ENCODE assay signal across 21 cellular contexts in the genomic region with DNA sequence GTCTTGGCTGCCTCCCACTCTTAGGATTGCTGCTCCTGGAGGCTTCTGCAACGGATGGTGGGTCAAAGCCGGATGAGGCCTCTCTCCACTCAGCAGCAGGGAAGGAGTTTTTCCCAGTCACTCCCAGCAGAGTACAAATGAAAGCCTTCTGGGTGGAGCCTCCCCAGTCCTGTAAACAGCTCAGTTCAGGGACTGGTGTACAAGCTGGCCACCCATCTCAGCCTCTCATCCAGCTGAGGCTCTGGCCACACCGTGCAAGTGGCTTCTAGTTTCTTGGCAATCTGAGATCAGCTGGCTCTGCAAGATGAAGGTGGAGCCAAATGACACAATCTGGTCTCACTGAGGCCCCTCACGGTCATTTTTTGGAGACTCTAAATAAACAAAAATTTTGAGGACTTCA. TPM values are rescaled to one million over a fixed set of nuclear protein-coding genes. Genes with fewer than 3 reads are reported as not detected.
DNase-seq lines count a peak whose midpoint lies in the region; ATAC-seq and TF ChIP-seq lines count a peak whose summit lies in the region.
"Had no signal": no experiment of that assay in that cellular context is flagged by ENCODE, and none has a peak within 500 bp of the region (broad histone marks: within the 10 kb centered on the region; RNA-seq: fewer than 3 reads in every experiment).

No MANE protein-coding gene starts in this region.

- no peak overlapping the region for H3K4me3 Mint-ChIP-seq in activated T-helper 17 cell treated with anti-CD3 and anti-CD28 coated beads, Interleukin-2, amount 50 U/mL, for 72 hours
- no peak overlapping the region for H3K4me3 Mint-ChIP-seq in HFFc6
- H3K4me3 Mint-ChIP-seq: activated naive CD4-positive, alpha-beta T cell treated with anti-CD3 and anti-CD28 coated beads for 36 hours; CD4-positive, alpha-beta T cell; memory B cell; nephron progenitor cell had no signal

- TF ChIP-seq EP300 in suprapubic skin (IDR thresholded peaks at IDR 0.05): no peak

- H3K36me3 ChIP-seq in MG63 (peaks cover 55% of the 10 kb centered on the region), heart left ventricle (peaks cover 0 to 95% (median 90%) of the 10 kb centered on the region in 9 donors), suprapubic skin (peaks cover 89% of the 10 kb centered on the region)

- TF ChIP-seq POLR2A in heart left ventricle (IDR thresholded peaks at IDR 0.05): no peak
- no peak for TF ChIP-seq POLR2A in suprapubic skin (IDR thresholded peaks at IDR 0.05)

- DNase-seq in MG63 (peak; percentile 39), heart left ventricle (peak in 4 of 5 donors; percentile 39 to 81 (median 55)), mucosa of gallbladder (ENCODE audit: low spot score) (peak; percentile 54), suprapubic skin (ENCODE audit: low spot score in 2 of 2) (peak; percentile 82 to 88), GDM1 (lab: John Stamatoyannopoulos, UW) (no peak), KG1 (lab: John Stamatoyannopoulos, UW) (no peak), HFFc6 (no peak)
- DNase-seq: activated naive CD4-positive, alpha-beta T cell treated with anti-CD3 and anti-CD28 coated beads for 36 hours; brain microvascular endothelial cell; CD4-positive, alpha-beta T cell; dermis blood vessel endothelial cell; DMS79 treated with DMSO at 0.1 percent for 48 hours; NCI-H187 treated with DMSO at 0.1 percent for 48 hours; NCI-H510A; nephron progenitor cell; retina; stimulated activated CD4-positive, alpha-beta T cell treated with anti-CD3 and anti-CD28 coated beads, Interleukin-2, amount 100 ng/mL, for 24 hours; T-helper 9 cell had no signal

- peaks cover 97% of the 10 kb centered on the region for H3K36me3 Mint-ChIP-seq in activated T-helper 17 cell treated with anti-CD3 and anti-CD28 coated beads, Interleukin-2, amount 50 U/mL, for 72 hours (ENCODE audit: low read depth)
- H3K36me3 Mint-ChIP-seq in HFFc6 (ENCODE audit: low read depth): peaks cover 45% of the 10 kb centered on the region

- H3K9me3 ChIP-seq in MG63 (no peaks in the 10 kb centered on the region), heart left ventricle (no peaks in the 10 kb centered on the region), suprapubic skin (no peaks in the 10 kb centered on the region)

- H3K4me1 Mint-ChIP-seq in activated T-helper 17 cell treated with anti-CD3 and anti-CD28 coated beads, Interleukin-2, amount 50 U/mL, for 72 hours: peaks cover 3% of the 10 kb centered on the region
- peaks cover 9% of the 10 kb centered on the region for H3K4me1 Mint-ChIP-seq in HFFc6 (ENCODE audit: low read depth)
- H3K4me1 Mint-ChIP-seq: memory B cell had no signal

- H3K27me3 ChIP-seq in MG63 (no peaks in the 10 kb centered on the region), heart left ventricle (no peaks in the 10 kb centered on the region), suprapubic skin (no peaks in the 10 kb centered on the region)
- H3K27me3 ChIP-seq: brain microvascular endothelial cell had no signal

- H3K27me3 Mint-ChIP-seq in activated T-helper 17 cell treated with anti-CD3 and anti-CD28 coated beads, Interleukin-2, amount 50 U/mL, for 72 hours: no peaks in the 10 kb centered on the region
- H3K27me3 Mint-ChIP-seq in HFFc6 (ENCODE audit: insufficient read depth): peaks cover 4% of the 10 kb centered on the region
- H3K27me3 Mint-ChIP-seq: CD4-positive, alpha-beta T cell; memory B cell had no signal

- H3K27ac ChIP-seq in heart left ventricle (peak overlapping the region in 11 of 12 donors; percentile 18 to 72 (median 50)), suprapubic skin (peak overlapping the region; percentile 49)
- H3K27ac ChIP-seq: brain microvascular endothelial cell had no signal

- H3K4me1 ChIP-seq in heart left ventricle: peaks cover 0 to 57% (median 36%) of the 10 kb centered on the region in 12 donors
- H3K4me1 ChIP-seq in suprapubic skin: peaks cover 23% of the 10 kb centered on the region

- WGBS in heart left ventricle, 4 donors: 47 to 60% (median 53%) methylated on average over 4 of the region's 4 CpGs
- 61% methylated on average over 4 of the region's 4 CpGs for WGBS in suprapubic skin

- TF ChIP-seq CTCF in heart left ventricle (IDR thresholded peaks at IDR 0.05) (no peak), suprapubic skin (IDR thresholded peaks at IDR 0.05) (no peak), HFFc6 (IDR thresholded peaks at IDR 0.05) (no peak)

- peak; percentile 51 to 85 (median 65) for ATAC-seq in heart left ventricle
- ATAC-seq in activated T-helper 17 cell treated with anti-CD3 and anti-CD28 coated beads, Interleukin-2, amount 50 U/mL, for 72 hours (replicated peaks): no peak
- ATAC-seq: esophagus mucosa had no signal

- no peak overlapping the region for H3K4me3 ChIP-seq in MG63
- H3K4me3 ChIP-seq in heart left ventricle: no peak overlapping the region
- no peak overlapping the region for H3K4me3 ChIP-seq in suprapubic skin

- intact Hi-C loops in heart left ventricle (cut with DNase I): loop anchor here in 1 of 10 donors (10.0 kb wide), 1 partner anchor 236 kb away; no protein-coding TSS in a partner anchor

- H3K9me3 Mint-ChIP-seq in activated T-helper 17 cell treated with anti-CD3 and anti-CD28 coated beads, Interleukin-2, amount 50 U/mL, for 72 hours: no peaks in the 10 kb centered on the region
- H3K9me3 Mint-ChIP-seq in HFFc6: no peaks in the 10 kb centered on the region
- H3K9me3 Mint-ChIP-seq: activated naive CD4-positive, alpha-beta T cell treated with anti-CD3 and anti-CD28 coated beads for 36 hours; CD4-positive, alpha-beta T cell; memory B cell; nephron progenitor cell had no signal

- no peak overlapping the region for H3K27ac Mint-ChIP-seq in activated T-helper 17 cell treated with anti-CD3 and anti-CD28 coated beads, Interleukin-2, amount 50 U/mL, for 72 hours
- H3K27ac Mint-ChIP-seq in HFFc6: no peak overlapping the region
- H3K27ac Mint-ChIP-seq: activated naive CD4-positive, alpha-beta T cell treated with anti-CD3 and anti-CD28 coated beads for 36 hours; CD4-positive, alpha-beta T cell; memory B cell had no signal

RNA-seq across cellular contexts. Expression of gene GPX3, which starts 10.0 kb away (rescaled TPM):
- total RNA-seq in MG63 (2014; rRNA removed; shearing (Covaris generic); ENCODE audit: low replicate concordance): 2.3 and 5.6 TPM in 2 replicates
- 1,000 to 10,000 TPM in 2 of 9 donors, 100 to 1,000 TPM in 7; 416 to 1,563 (median 738) TPM for total RNA-seq in heart left ventricle
- polyA plus RNA-seq in heart left ventricle: 1,000 to 10,000 TPM in 1 of 2 donors, 100 to 1,000 TPM in 1; 819 to 1,415 TPM
- 131 TPM for total RNA-seq in mucosa of gallbladder
- 100 to 1,000 TPM; 242 to 601 (median 378) TPM for total RNA-seq in suprapubic skin
- not detected for total RNA-seq in activated T-helper 17 cell treated with anti-CD3 and anti-CD28 coated beads, Interleukin-2, amount 50 U/mL, for 72 hours
- total RNA-seq in HFFc6 (2021; fragmentation: NEBNext Ultra II Directional; extraction: Animal tissue kit (Norgen Biotek cat#: 25700)): 1 to 10 TPM in 1 of 6 experiments, under 1 TPM in 5; 0.66 to 1.2 (median 0.77) TPM
- total RNA-seq: activated naive CD4-positive, alpha-beta T cell treated with anti-CD3 and anti-CD28 coated beads for 36 hours had no signal

RNA-seq across cellular contexts. Expression of gene TNIP1, which starts 50.5 kb away (rescaled TPM):
- total RNA-seq in MG63 (2014; rRNA removed; shearing (Covaris generic); ENCODE audit: low replicate concordance): 74.2 and 76.6 TPM in 2 replicates
- 100 to 1,000 TPM in 8 of 9 donors, 10 to 100 TPM in 1; 86.0 to 180 (median 122) TPM for total RNA-seq in heart left ventricle
- polyA plus RNA-seq in heart left ventricle: 10 to 100 TPM; 97.1 to 97.6 TPM
- 124 TPM for total RNA-seq in mucosa of gallbladder
- 10 to 100 TPM; 47.5 to 94.7 (median 70.9) TPM for total RNA-seq in suprapubic skin
- total RNA-seq in activated T-helper 17 cell treated with anti-CD3 and anti-CD28 coated beads, Interleukin-2, amount 50 U/mL, for 72 hours: 100 to 1,000 TPM; 316 to 609 TPM
- 100 to 1,000 TPM in 1 of 6 experiments, 10 to 100 TPM in 5; 81.5 to 105 (median 89.5) TPM for total RNA-seq in HFFc6 (2021; fragmentation: NEBNext Ultra II Directional; extraction: Animal tissue kit (Norgen Biotek cat#: 25700))

Comparison
In these comparisons a context has a peak if more than half of its experiments do, and no peak if none do; other contexts are left out.
1. DNase-seq: peak in MG63 (single experiment), heart left ventricle (4 of 5), mucosa of gallbladder (single experiment) and suprapubic skin (2 of 2); none in GDM1 (single experiment), KG1 (single experiment) and HFFc6 (single experiment).
2. RNA of gene GPX3, which starts 10.0 kb away (total RNA-seq): 416 to 1,563 TPM in heart left ventricle, 242 to 601 TPM in suprapubic skin and 131 TPM in mucosa of gallbladder (single experiment); 2.3 to 5.6 TPM in MG63, 0.66 to 1.2 TPM in HFFc6 and not detected in activated T-helper 17 cell treated with anti-CD3 and anti-CD28 coated beads, Interleukin-2, amount 50 U/mL, for 72 hours; every median in the first group is over 10 times any median in the second.